Comparison of ENCODE assay signal across 22 cellular contexts in the genomic region with DNA sequence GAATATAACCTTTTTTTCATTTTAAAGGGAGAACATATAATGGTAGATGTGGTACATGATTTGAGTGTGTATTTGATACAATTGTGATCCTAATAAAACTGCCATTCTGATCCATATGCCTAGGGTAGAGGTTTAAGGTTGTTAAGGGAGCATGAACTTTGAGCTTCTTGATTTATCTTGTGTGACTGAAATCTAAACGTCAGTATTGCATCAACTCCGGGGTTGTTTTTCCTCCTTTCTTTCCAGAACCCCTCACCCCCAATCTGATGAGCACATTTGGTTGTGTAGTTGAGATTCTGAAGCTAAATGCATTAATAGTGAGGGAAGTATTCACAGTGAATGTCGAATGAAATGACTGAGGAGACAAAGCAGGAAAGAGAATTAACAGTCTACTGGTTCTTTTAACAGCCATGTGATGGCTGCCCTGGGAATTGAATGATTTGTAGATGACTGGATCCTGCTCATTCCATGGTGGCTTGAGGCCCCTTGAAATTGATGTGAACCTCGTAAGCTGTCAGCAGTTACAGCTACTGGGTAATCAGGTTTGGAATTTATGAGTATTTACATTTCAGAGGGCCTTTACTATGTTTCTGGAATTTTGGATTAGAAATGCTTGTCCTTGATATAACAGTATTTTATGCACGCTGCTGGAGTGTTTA.
DNase-seq lines count a peak whose midpoint lies in the region; ATAC-seq lines count a peak whose summit lies in the region.
"Had no signal": no experiment of that assay in that cellular context is flagged by ENCODE, and none has a peak within 500 bp of the region (broad histone marks: within the 10 kb centered on the region; RNA-seq: fewer than 3 reads in every experiment).

No MANE protein-coding gene starts in this region.

- peak; percentile 40 for DNase-seq in GF-D8 (lab: John Stamatoyannopoulos, UW)
- peak; percentile 9 for DNase-seq in NCI-H69 (lab: John Stamatoyannopoulos, UW)
- peak; percentile 60 for DNase-seq in fibroblast of peridontal ligament (ENCODE audit: extremely low read depth)
- DNase-seq in retina, result peak; percentile 30
- no peak for DNase-seq in NCI-H2227 treated with DMSO at 0.1 percent for 48 hours (lab: John Stamatoyannopoulos, UW)
- no peak for DNase-seq in effector CD8-positive, alpha-beta T cell (lab: John Stamatoyannopoulos, UW)
- DNase-seq: activated CD4-positive, CD25-positive, alpha-beta regulatory T cell treated with anti-CD3 and anti-CD28 coated beads, Interleukin-2, amount 50 U/mL, for 72 hours; activated naive CD8-positive, alpha-beta T cell treated with anti-CD3 and anti-CD28 coated beads for 36 hours; brain microvascular endothelial cell; HCEC 1CT; islet precursor cell; KG1; mesendoderm; NCI-H1105; posterior cingulate gyrus; SK-N-SH; spleen; T1000 had no signal

- no peak for ATAC-seq in GM19395 (IDR thresholded peaks at IDR 0.05; ENCODE audit: unreplicated experiment)
- no peak for ATAC-seq in GM21737 (IDR thresholded peaks at IDR 0.05; ENCODE audit: unreplicated experiment)
- ATAC-seq: activated T-helper 17 cell treated with anti-CD3 and anti-CD28 coated beads, Interleukin-2, amount 50 U/mL, for 72 hours; natural killer cell treated with Interleukin-12 subunit alpha and Interleukin-12 subunit beta and Interleukin-15 and Interleukin-18, amount 100 ng/mL, for 72 hours had no signal

Comparison
In these comparisons a context has a peak if more than half of its experiments do, and no peak if none do; other contexts are left out.
1. DNase-seq: peak in GF-D8 (single experiment), NCI-H69 (single experiment), fibroblast of peridontal ligament (single experiment) and retina (single experiment); none in NCI-H2227 treated with DMSO at 0.1 percent for 48 hours (single experiment) and effector CD8-positive, alpha-beta T cell (single experiment).